In genomic region chr1:47785561-47786271, GRCh38 we compare ENCODE assay signal across 1 cellular context.
A peak's percentile ranks its signal among the peaks of the same experiment; 100 is the strongest.
TF ChIP-seq lines count a peak whose summit lies in the region.

No MANE protein-coding gene starts in this region.

TF ChIP-seq in SK-N-SH, 30 proteins besides CTCF, POLR2A, EP300 and RAD21:
- no peak for TF ChIP-seq IRF3 (IDR thresholded peaks at IDR 0.05; ENCODE audit: low read depth, low read length)
- peak; percentile 31; the same call in 1 of the 2 replicates for TF ChIP-seq SMC3 (IDR thresholded peaks at IDR 0.05; ENCODE audit: low read depth, low read length)
